ENCODE assay signal across 10 cellular contexts in genomic region chr17:78374631-78375274, GRCh38. TPM values are rescaled to one million over a fixed set of nuclear protein-coding genes. Genes with fewer than 3 reads are reported as not detected.
DNase-seq lines count a peak whose midpoint lies in the region; ATAC-seq and TF ChIP-seq lines count a peak whose summit lies in the region.
"Had no signal": no experiment of that assay in that cellular context is flagged by ENCODE, and none has a peak within 500 bp of the region (broad histone marks: within the 10 kb centered on the region; RNA-seq: fewer than 3 reads in every experiment).

No MANE protein-coding gene starts in this region.

- H3K9me3 Mint-ChIP-seq in activated CD4-positive, alpha-beta memory T cell treated with anti-CD3 and anti-CD28 coated beads for 36 hours, result no peaks in the 10 kb centered on the region
- H3K9me3 Mint-ChIP-seq: activated naive CD4-positive, alpha-beta T cell treated with anti-CD3 and anti-CD28 coated beads, Interleukin-2, amount 10 ng/mL, durations not matched to agents 7 days and 5 days had no signal

- H3K36me3 ChIP-seq in MG63 (no peaks in the 10 kb centered on the region; the same call in 1 of the 2 replicates), liver (ENCODE audit: control insufficient read depth in 4 of 4, insufficient read depth in 3 of 4, low read depth in 1 of 4, low read length in 3 of 4) (no peaks in the 10 kb centered on the region), thymus (ENCODE audit: control insufficient read depth, insufficient read depth) (no peaks in the 10 kb centered on the region)

- intact Hi-C loops in activated CD4-positive, alpha-beta memory T cell treated with anti-CD3 and anti-CD28 coated beads for 36 hours (cut with micrococcal nuclease), result no loop called here

- peaks cover 6% of the 10 kb centered on the region for H3K36me3 Mint-ChIP-seq in activated CD4-positive, alpha-beta memory T cell treated with anti-CD3 and anti-CD28 coated beads for 36 hours

- H3K4me3 Mint-ChIP-seq in activated CD4-positive, alpha-beta memory T cell treated with anti-CD3 and anti-CD28 coated beads for 36 hours, result no peak overlapping the region
- H3K4me3 Mint-ChIP-seq: activated naive CD4-positive, alpha-beta T cell treated with anti-CD3 and anti-CD28 coated beads, Interleukin-2, amount 10 ng/mL, durations not matched to agents 7 days and 5 days; T-helper 17 cell had no signal

- H3K27ac ChIP-seq in liver (ENCODE audit: low read depth in 1 of 2, low read length in 2 of 2), result peak overlapping the region; percentile 56 to 71
- peak overlapping the region; percentile 10 for H3K27ac ChIP-seq in thymus (ENCODE audit: low read depth)

- CTCF ChIA-PET in activated CD4-positive, alpha-beta memory T cell treated with anti-CD3 and anti-CD28 coated beads for 36 hours (lab: Charles Lee), result interaction anchor here (5.0 to 6.8 kb wide), 2 partner anchors 9 to 13 kb away, joined by 25 to 35 read pairs; no protein-coding TSS in a partner anchor

- no peak overlapping the region for H3K9ac ChIP-seq in liver (ENCODE audit: low read depth in 1 of 2, low read length in 2 of 2)

- POLR2A ChIA-PET in activated CD4-positive, alpha-beta memory T cell treated with anti-CD3 and anti-CD28 coated beads for 36 hours (lab: Charles Lee), result interaction anchor here (1.4 to 1.5 kb wide), 2 partner anchors 16 to 19 kb away, joined by 3 to 4 read pairs; no protein-coding TSS in a partner anchor

- ATAC-seq in HG02763 (IDR thresholded peaks at IDR 0.05; ENCODE audit: unreplicated experiment), result no peak
- ATAC-seq: T-helper 17 cell had no signal

- 70% methylated on average over 14 of the region's 14 CpGs for WGBS in liver
- 91% methylated on average over 14 of the region's 14 CpGs for WGBS in thymus

- peaks cover 2% of the 10 kb centered on the region for H3K27me3 Mint-ChIP-seq in activated CD4-positive, alpha-beta memory T cell treated with anti-CD3 and anti-CD28 coated beads for 36 hours

- DNase-seq in MG63 (peak; percentile 78), dedifferentiated amniotic fluid mesenchymal stem cell (ENCODE audit: extremely low spot score) (peak; percentile 28), foreskin melanocyte (no peak)
- DNase-seq in effector CD8-positive, alpha-beta T cell (lab: John Stamatoyannopoulos, UW), result no peak
- no peak for DNase-seq in activated CD4-positive, alpha-beta memory T cell treated with anti-CD3 and anti-CD28 coated beads for 36 hours
- DNase-seq: activated naive CD4-positive, alpha-beta T cell treated with anti-CD3 and anti-CD28 coated beads, Interleukin-2, amount 10 ng/mL, durations not matched to agents 7 days and 5 days; T-helper 17 cell had no signal

- H3K9me3 ChIP-seq in MG63 (no peaks in the 10 kb centered on the region), liver (ENCODE audit: control insufficient read depth in 4 of 4, low read length in 3 of 4) (no peaks in the 10 kb centered on the region), thymus (ENCODE audit: control insufficient read depth) (no peaks in the 10 kb centered on the region)

- H3K27me3 ChIP-seq in MG63 (no peaks in the 10 kb centered on the region), liver (ENCODE audit: control insufficient read depth in 4 of 4, insufficient read depth in 4 of 4, low read length in 3 of 4) (no peaks in the 10 kb centered on the region), thymus (ENCODE audit: control insufficient read depth, insufficient read depth) (no peaks in the 10 kb centered on the region)

- no peak overlapping the region for H3K4me3 ChIP-seq in MG63
- no peak overlapping the region for H3K4me3 ChIP-seq in liver (ENCODE audit: low read depth in 1 of 3, low read length in 3 of 3)
- no peak overlapping the region for H3K4me3 ChIP-seq in thymus (ENCODE audit: low read length)

- TF ChIP-seq CTCF in liver (IDR thresholded peaks at IDR 0.05; ENCODE audit: low read depth, low read length, missing input control), result no peak

- peaks cover 30% of the 10 kb centered on the region for H3K4me1 Mint-ChIP-seq in activated CD4-positive, alpha-beta memory T cell treated with anti-CD3 and anti-CD28 coated beads for 36 hours (ENCODE audit: low read depth)

- H3K4me1 ChIP-seq in liver (ENCODE audit: control insufficient read depth in 4 of 4, insufficient read depth in 4 of 4, low read length in 3 of 4) (peaks cover 4 to 13% (median 8%) of the 10 kb centered on the region in 4 donors), thymus (ENCODE audit: control insufficient read depth, insufficient read depth, low read length) (peaks cover 8% of the 10 kb centered on the region)

- TF ChIP-seq RAD21 in liver (IDR thresholded peaks at IDR 0.05), result no peak

- H3K27ac Mint-ChIP-seq in activated CD4-positive, alpha-beta memory T cell treated with anti-CD3 and anti-CD28 coated beads for 36 hours, result no peak overlapping the region
- H3K27ac Mint-ChIP-seq: activated naive CD4-positive, alpha-beta T cell treated with anti-CD3 and anti-CD28 coated beads, Interleukin-2, amount 10 ng/mL, durations not matched to agents 7 days and 5 days; T-helper 17 cell had no signal

TF ChIP-seq in liver, 16 proteins besides CTCF, POLR2A, EP300 and RAD21:
- TF ChIP-seq, protein P1, sequence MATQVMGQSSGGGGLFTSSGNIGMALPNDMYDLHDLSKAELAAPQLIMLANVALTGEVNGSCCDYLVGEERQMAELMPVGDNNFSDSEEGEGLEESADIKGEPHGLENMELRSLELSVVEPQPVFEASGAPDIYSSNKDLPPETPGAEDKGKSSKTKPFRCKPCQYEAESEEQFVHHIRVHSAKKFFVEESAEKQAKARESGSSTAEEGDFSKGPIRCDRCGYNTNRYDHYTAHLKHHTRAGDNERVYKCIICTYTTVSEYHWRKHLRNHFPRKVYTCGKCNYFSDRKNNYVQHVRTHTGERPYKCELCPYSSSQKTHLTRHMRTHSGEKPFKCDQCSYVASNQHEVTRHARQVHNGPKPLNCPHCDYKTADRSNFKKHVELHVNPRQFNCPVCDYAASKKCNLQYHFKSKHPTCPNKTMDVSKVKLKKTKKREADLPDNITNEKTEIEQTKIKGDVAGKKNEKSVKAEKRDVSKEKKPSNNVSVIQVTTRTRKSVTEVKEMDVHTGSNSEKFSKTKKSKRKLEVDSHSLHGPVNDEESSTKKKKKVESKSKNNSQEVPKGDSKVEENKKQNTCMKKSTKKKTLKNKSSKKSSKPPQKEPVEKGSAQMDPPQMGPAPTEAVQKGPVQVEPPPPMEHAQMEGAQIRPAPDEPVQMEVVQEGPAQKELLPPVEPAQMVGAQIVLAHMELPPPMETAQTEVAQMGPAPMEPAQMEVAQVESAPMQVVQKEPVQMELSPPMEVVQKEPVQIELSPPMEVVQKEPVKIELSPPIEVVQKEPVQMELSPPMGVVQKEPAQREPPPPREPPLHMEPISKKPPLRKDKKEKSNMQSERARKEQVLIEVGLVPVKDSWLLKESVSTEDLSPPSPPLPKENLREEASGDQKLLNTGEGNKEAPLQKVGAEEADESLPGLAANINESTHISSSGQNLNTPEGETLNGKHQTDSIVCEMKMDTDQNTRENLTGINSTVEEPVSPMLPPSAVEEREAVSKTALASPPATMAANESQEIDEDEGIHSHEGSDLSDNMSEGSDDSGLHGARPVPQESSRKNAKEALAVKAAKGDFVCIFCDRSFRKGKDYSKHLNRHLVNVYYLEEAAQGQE (IDR thresholded peaks at IDR 0.05), result no peak
- TF ChIP-seq NR2F2 (IDR thresholded peaks at IDR 0.05) (peak; percentile 23), EGR1 (IDR thresholded peaks at IDR 0.05; ENCODE audit: low read depth in 2 of 2) (no peak)

RNA-seq across cellular contexts. Expression of gene PGS1, which starts 3.7 kb away (rescaled TPM):
- total RNA-seq in MG63 (2014; rRNA removed; shearing (Covaris generic); ENCODE audit: low replicate concordance), result 47.3 and 48.7 TPM in 2 replicates
- 10 to 100 TPM; 13.5 to 24.1 TPM for total RNA-seq in liver
- polyA plus RNA-seq in liver (10 to 100 TPM in 1 of 2 donors, 1 to 10 TPM in 1; 8.1 to 10.9 TPM), thymus (32.1 TPM)
- 10 to 100 TPM; 75.8 to 78.1 TPM for total RNA-seq in activated CD4-positive, alpha-beta memory T cell treated with anti-CD3 and anti-CD28 coated beads for 36 hours

RNA-seq across cellular contexts. Expression of gene SOCS3, which starts 14.9 kb away (rescaled TPM):
- 23.4 and 32.9 TPM in 2 replicates for total RNA-seq in MG63 (2014; rRNA removed; shearing (Covaris generic); ENCODE audit: low replicate concordance)
- 10 to 100 TPM; 16.1 to 48.0 TPM for total RNA-seq in liver
- polyA plus RNA-seq in liver (10 to 100 TPM; 12.2 to 20.5 TPM), thymus (126 TPM)
- 100 to 1,000 TPM; 162 to 167 TPM for total RNA-seq in activated CD4-positive, alpha-beta memory T cell treated with anti-CD3 and anti-CD28 coated beads for 36 hours

Comparison
In these comparisons a context has a peak if more than half of its experiments do, and no peak if none do; other contexts are left out.
1. DNase-seq: peak in MG63 (single experiment) and dedifferentiated amniotic fluid mesenchymal stem cell (single experiment); none in effector CD8-positive, alpha-beta T cell (single experiment), foreskin melanocyte (single experiment) and activated CD4-positive, alpha-beta memory T cell treated with anti-CD3 and anti-CD28 coated beads for 36 hours (single experiment).